In genomic region chrX:112808651-112809050, GRCh38 we compare ENCODE assay signal across 19 cellular contexts. TPM values are rescaled to one million over a fixed set of nuclear protein-coding genes. Genes with fewer than 3 reads are reported as not detected.
DNase-seq lines count a peak whose midpoint lies in the region; ATAC-seq and TF ChIP-seq lines count a peak whose summit lies in the region.
"Had no signal": no experiment of that assay in that cellular context is flagged by ENCODE, and none has a peak within 500 bp of the region (broad histone marks: within the 10 kb centered on the region; RNA-seq: fewer than 3 reads in every experiment).

No MANE protein-coding gene starts in this region.

- peaks cover 24% of the 10 kb centered on the region for H3K4me1 Mint-ChIP-seq in neural progenitor cell
- H3K4me1 Mint-ChIP-seq in activated T-cell treated with anti-CD3 and anti-CD28 coated beads, Interleukin-2, amount 50 U/mL, for 72 hours (ENCODE audit: low read depth) = no peaks in the 10 kb centered on the region

- no peak overlapping the region for H3K4me3 ChIP-seq in HUES48 (ENCODE audit: low read depth, low read length)
- H3K4me3 ChIP-seq in neural progenitor cell = no peak overlapping the region
- no peak overlapping the region for H3K4me3 ChIP-seq in MM.1S (ENCODE audit: low read length)
- H3K4me3 ChIP-seq: BLaER1 had no signal

- H3K27me3 ChIP-seq in HUES48 (ENCODE audit: control insufficient read depth, insufficient read depth, low read length) (no peaks in the 10 kb centered on the region), neural progenitor cell (no peaks in the 10 kb centered on the region), MM.1S (replicated peaks; ENCODE audit: insufficient read depth, low read length) (no peaks in the 10 kb centered on the region)

- H3K4me1 ChIP-seq in HUES48 (ENCODE audit: control insufficient read depth, insufficient read depth, low read length) (peaks cover 33% of the 10 kb centered on the region), neural progenitor cell (peaks cover 23% of the 10 kb centered on the region), MM.1S (ENCODE audit: low read length) (no peaks in the 10 kb centered on the region)
- H3K4me1 ChIP-seq: BLaER1 had no signal

- H2AFZ ChIP-seq in neural progenitor cell (replicated peaks) (no peak overlapping the region), MM.1S (ENCODE audit: low read length) (no peak overlapping the region)

- H3K9ac ChIP-seq in HUES48 (ENCODE audit: low read depth, low read length) (no peak overlapping the region), neural progenitor cell (no peak overlapping the region), MM.1S (ENCODE audit: low read length) (no peak overlapping the region)
- H3K9ac ChIP-seq: BLaER1 had no signal

- no peaks in the 10 kb centered on the region for H3K27me3 Mint-ChIP-seq in neural progenitor cell (ENCODE audit: insufficient read depth, low read depth)
- H3K27me3 Mint-ChIP-seq in activated T-cell treated with anti-CD3 and anti-CD28 coated beads, Interleukin-2, amount 50 U/mL, for 72 hours (ENCODE audit: low read depth) = peaks cover 14% of the 10 kb centered on the region
- H3K27me3 Mint-ChIP-seq: CD4-positive, alpha-beta T cell had no signal

- no peaks in the 10 kb centered on the region for H3K9me3 Mint-ChIP-seq in neural progenitor cell
- no peaks in the 10 kb centered on the region for H3K9me3 Mint-ChIP-seq in activated T-cell treated with anti-CD3 and anti-CD28 coated beads, Interleukin-2, amount 50 U/mL, for 72 hours
- H3K9me3 Mint-ChIP-seq: CD4-positive, alpha-beta T cell had no signal

- H3F3A ChIP-seq in neural progenitor cell (ENCODE audit: low read depth) (peaks cover 9% of the 10 kb centered on the region), MM.1S (ENCODE audit: insufficient read depth, low read length) (no peaks in the 10 kb centered on the region)

- H3K27ac Mint-ChIP-seq in neural progenitor cell = peak overlapping the region; percentile 6
- no peak overlapping the region for H3K27ac Mint-ChIP-seq in activated T-cell treated with anti-CD3 and anti-CD28 coated beads, Interleukin-2, amount 50 U/mL, for 72 hours
- H3K27ac Mint-ChIP-seq: CD4-positive, alpha-beta T cell had no signal

- H3K9me3 ChIP-seq in HUES48 (ENCODE audit: control insufficient read depth, insufficient read depth, low read length) (no peaks in the 10 kb centered on the region), neural progenitor cell (ENCODE audit: low read depth) (no peaks in the 10 kb centered on the region), MM.1S (replicated peaks; ENCODE audit: insufficient read depth, low read length) (no peaks in the 10 kb centered on the region)
- H3K9me3 ChIP-seq: BLaER1 had no signal

- peak overlapping the region; percentile 48 for H3K27ac ChIP-seq in HUES48 (ENCODE audit: low read depth, low read length)
- no peak overlapping the region for H3K27ac ChIP-seq in neural progenitor cell
- no peak overlapping the region for H3K27ac ChIP-seq in MM.1S (ENCODE audit: low read length)
- H3K27ac ChIP-seq: BLaER1 had no signal

- no peak for TF ChIP-seq CTCF in neural progenitor cell (IDR thresholded peaks at IDR 0.05)
- TF ChIP-seq CTCF in MM.1S (IDR thresholded peaks at IDR 0.05; ENCODE audit: low read length) = no peak

- no peak overlapping the region for H3K4me3 Mint-ChIP-seq in neural progenitor cell
- H3K4me3 Mint-ChIP-seq in activated T-cell treated with anti-CD3 and anti-CD28 coated beads, Interleukin-2, amount 50 U/mL, for 72 hours = no peak overlapping the region
- H3K4me3 Mint-ChIP-seq: CD4-positive, alpha-beta T cell had no signal

- H3K36me3 ChIP-seq in HUES48 (ENCODE audit: control insufficient read depth, insufficient read depth, low read length) (no peaks in the 10 kb centered on the region), neural progenitor cell (no peaks in the 10 kb centered on the region), MM.1S (replicated peaks; ENCODE audit: insufficient read depth, low read length) (no peaks in the 10 kb centered on the region)

- peak; percentile 31 for ATAC-seq in esophagus mucosa
- ATAC-seq in activated T-cell treated with anti-CD3 and anti-CD28 coated beads, Interleukin-2, amount 50 U/mL, for 72 hours (replicated peaks in 1 of 2) = no peak

- H3K9me2 ChIP-seq in MM.1S (replicated peaks; ENCODE audit: insufficient read depth, low read length) = no peaks in the 10 kb centered on the region

- no peaks in the 10 kb centered on the region for H4K20me1 ChIP-seq in neural progenitor cell (ENCODE audit: low read depth)
- H4K20me1 ChIP-seq in MM.1S (ENCODE audit: insufficient read depth, low read length) = no peaks in the 10 kb centered on the region

- H3K79me2 ChIP-seq in neural progenitor cell (ENCODE audit: low read depth) (no peaks in the 10 kb centered on the region), MM.1S (ENCODE audit: low read length) (no peaks in the 10 kb centered on the region)

- H3K36me3 Mint-ChIP-seq in neural progenitor cell = peaks cover 58% of the 10 kb centered on the region
- no peaks in the 10 kb centered on the region for H3K36me3 Mint-ChIP-seq in activated T-cell treated with anti-CD3 and anti-CD28 coated beads, Interleukin-2, amount 50 U/mL, for 72 hours (ENCODE audit: insufficient read depth in 2 of 2)

- H3K4me2 ChIP-seq in neural progenitor cell = peak overlapping the region; percentile 17
- H3K4me2 ChIP-seq in MM.1S (ENCODE audit: low read depth, low read length) = no peak overlapping the region
- H3K4me2 ChIP-seq: BLaER1 had no signal

- no peak for DNase-seq in neural progenitor cell (ENCODE audit: low spot score)
- DNase-seq in activated T-cell treated with anti-CD3 and anti-CD28 coated beads, Interleukin-2, amount 50 U/mL, for 72 hours = no peak
- no peak for DNase-seq in OCI-M1 (lab: John Stamatoyannopoulos, UW)
- no peak for DNase-seq in HuH-7.5 (ENCODE audit: low spot score)
- no peak for DNase-seq in MM.1S
- DNase-seq: CD4-positive, alpha-beta T cell; COR-L47; DMS79; H7; Karpas-422; NCI-H1417; NCI-H1694 treated with DMSO at 0.1 percent for 48 hours; NCI-H2081 treated with DMSO at 0.1 percent for 48 hours; NCI-H446 treated with DMSO at 0.1 percent for 48 hours; NCI-H526 treated with DMSO at 0.1 percent for 48 hours; Right ventricle myocardium superior had no signal

RNA-seq across cellular contexts. Expression of gene AMOT, which starts 32.0 kb away (rescaled TPM):
- 3.3 TPM for total RNA-seq in esophagus mucosa
- 3.8 and 7.5 TPM in 2 replicates for total RNA-seq in neural progenitor cell (ENCODE audit: low replicate concordance)
- total RNA-seq in activated T-cell treated with anti-CD3 and anti-CD28 coated beads, Interleukin-2, amount 50 U/mL, for 72 hours = 1 to 10 TPM; 1.3 TPM
